In the genomic region with DNA sequence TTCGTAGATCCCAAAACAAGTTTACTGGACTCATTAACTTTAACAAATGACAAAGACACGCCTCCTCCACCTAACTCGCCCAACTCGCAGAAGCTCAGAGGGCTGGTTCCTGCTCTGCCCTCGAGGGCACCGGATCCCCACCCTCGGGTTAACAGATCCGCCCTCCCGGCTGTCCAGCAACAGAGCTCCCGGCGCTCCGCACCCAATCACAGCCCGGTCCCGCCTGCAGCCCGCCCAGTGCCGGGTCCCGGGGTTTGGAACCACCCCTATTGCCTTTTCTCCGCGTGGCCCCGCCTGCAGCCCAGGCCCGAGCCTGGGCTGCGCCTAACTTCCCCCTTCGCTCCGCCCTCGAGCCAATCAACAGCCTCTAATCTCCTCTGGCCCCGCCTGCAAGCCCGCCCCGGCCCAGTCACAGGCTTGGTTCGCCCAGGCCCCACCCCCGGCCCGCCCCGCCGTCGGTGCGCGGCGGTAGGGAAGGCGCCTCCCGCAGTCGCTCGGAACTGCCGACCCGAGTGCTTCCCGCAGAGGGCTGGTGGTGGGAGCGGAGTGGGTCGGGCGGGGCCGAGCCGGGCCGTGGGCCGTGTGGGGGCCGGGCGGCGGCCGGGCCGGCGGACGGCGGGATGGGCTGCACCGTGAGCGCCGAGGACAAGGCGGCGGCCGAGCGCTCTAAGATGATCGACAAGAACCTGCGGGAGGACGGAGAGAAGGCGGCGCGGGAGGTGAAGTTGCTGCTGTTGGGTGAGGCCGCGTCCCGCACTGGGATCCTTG, we compare ENCODE assay signal across 1 cellular context.
TF ChIP-seq lines count a peak whose summit lies in the region.

Gene GNAI2 (plus strand): TSS at position 489 of the 768 bp plus-strand sequence. CDS start 132 bp downstream, at position 621.

TF ChIP-seq in HepG2, 621 proteins besides CTCF, POLR2A, EP300 and RAD21 (continued from another document and continues in another):
- TF ChIP-seq CEBPZ (IDR thresholded peaks at IDR 0.05; ENCODE audit: low read length) (no peak), ZNF501 (CRISPR knock-in tag; IDR thresholded peaks at IDR 0.05) (no peak), CHCHD3 (CRISPR knock-in tag; IDR thresholded peaks at IDR 0.05) (no peak), KDM6A (CRISPR knock-in tag; IDR thresholded peaks at IDR 0.05; ENCODE audit: low read depth) (no peak), ZBTB14 (CRISPR knock-in tag; IDR thresholded peaks at IDR 0.05) (no peak), FOXO1 (CRISPR knock-in tag; IDR thresholded peaks at IDR 0.05) (no peak), ZNF646 (CRISPR knock-in tag; IDR thresholded peaks at IDR 0.05) (no peak), ZSCAN25 (CRISPR knock-in tag; IDR thresholded peaks at IDR 0.05) (peak; percentile 42; the same call in 1 of the 2 replicates), RFX5 (IDR thresholded peaks at IDR 0.05; ENCODE audit: low read depth, low read length) (peak; percentile 81), ZNF577 (CRISPR knock-in tag; IDR thresholded peaks at IDR 0.05; ENCODE audit: borderline replicate concordance, low read depth) (no peak), CSRNP2 (CRISPR knock-in tag; conservative IDR thresholded peaks at IDR 0.05; ENCODE audit: low read depth) (no peak), TEAD2 (CRISPR knock-in tag; IDR thresholded peaks at IDR 0.05) (no peak), JUN (CRISPR knock-in tag; IDR thresholded peaks at IDR 0.05) (no peak), FOXM1 (CRISPR knock-in tag; IDR thresholded peaks at IDR 0.05) (no peak), MED13 (CRISPR knock-in tag; IDR thresholded peaks at IDR 0.05) (no peak), ZFP36 (IDR thresholded peaks at IDR 0.05; ENCODE audit: borderline replicate concordance, low read depth, low read length, partially characterized antibody) (no peak), THAP8 (CRISPR knock-in tag; IDR thresholded peaks at IDR 0.05; ENCODE audit: borderline replicate concordance) (no peak), GABPA (IDR thresholded peaks at IDR 0.05; ENCODE audit: low read depth, low read length) (peak; percentile 28), GABPA (CRISPR knock-in tag; IDR thresholded peaks at IDR 0.05; ENCODE audit: low read depth) (peak; percentile 74), MATR3 (CRISPR knock-in tag; IDR thresholded peaks at IDR 0.05) (no peak), EED (CRISPR knock-in tag; IDR thresholded peaks at IDR 0.05) (no peak), MTERF4 (CRISPR knock-in tag; IDR thresholded peaks at IDR 0.05) (no peak)
- TF ChIP-seq, protein P1, sequence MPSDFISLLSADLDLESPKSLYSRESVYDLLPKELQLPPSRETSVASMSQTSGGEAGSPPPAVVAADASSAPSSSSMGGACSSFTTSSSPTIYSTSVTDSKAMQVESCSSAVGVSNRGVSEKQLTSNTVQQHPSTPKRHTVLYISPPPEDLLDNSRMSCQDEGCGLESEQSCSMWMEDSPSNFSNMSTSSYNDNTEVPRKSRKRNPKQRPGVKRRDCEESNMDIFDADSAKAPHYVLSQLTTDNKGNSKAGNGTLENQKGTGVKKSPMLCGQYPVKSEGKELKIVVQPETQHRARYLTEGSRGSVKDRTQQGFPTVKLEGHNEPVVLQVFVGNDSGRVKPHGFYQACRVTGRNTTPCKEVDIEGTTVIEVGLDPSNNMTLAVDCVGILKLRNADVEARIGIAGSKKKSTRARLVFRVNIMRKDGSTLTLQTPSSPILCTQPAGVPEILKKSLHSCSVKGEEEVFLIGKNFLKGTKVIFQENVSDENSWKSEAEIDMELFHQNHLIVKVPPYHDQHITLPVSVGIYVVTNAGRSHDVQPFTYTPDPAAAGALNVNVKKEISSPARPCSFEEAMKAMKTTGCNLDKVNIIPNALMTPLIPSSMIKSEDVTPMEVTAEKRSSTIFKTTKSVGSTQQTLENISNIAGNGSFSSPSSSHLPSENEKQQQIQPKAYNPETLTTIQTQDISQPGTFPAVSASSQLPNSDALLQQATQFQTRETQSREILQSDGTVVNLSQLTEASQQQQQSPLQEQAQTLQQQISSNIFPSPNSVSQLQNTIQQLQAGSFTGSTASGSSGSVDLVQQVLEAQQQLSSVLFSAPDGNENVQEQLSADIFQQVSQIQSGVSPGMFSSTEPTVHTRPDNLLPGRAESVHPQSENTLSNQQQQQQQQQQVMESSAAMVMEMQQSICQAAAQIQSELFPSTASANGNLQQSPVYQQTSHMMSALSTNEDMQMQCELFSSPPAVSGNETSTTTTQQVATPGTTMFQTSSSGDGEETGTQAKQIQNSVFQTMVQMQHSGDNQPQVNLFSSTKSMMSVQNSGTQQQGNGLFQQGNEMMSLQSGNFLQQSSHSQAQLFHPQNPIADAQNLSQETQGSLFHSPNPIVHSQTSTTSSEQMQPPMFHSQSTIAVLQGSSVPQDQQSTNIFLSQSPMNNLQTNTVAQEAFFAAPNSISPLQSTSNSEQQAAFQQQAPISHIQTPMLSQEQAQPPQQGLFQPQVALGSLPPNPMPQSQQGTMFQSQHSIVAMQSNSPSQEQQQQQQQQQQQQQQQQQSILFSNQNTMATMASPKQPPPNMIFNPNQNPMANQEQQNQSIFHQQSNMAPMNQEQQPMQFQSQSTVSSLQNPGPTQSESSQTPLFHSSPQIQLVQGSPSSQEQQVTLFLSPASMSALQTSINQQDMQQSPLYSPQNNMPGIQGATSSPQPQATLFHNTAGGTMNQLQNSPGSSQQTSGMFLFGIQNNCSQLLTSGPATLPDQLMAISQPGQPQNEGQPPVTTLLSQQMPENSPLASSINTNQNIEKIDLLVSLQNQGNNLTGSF (CRISPR knock-in tag; IDR thresholded peaks at IDR 0.05) = no peak
- TF ChIP-seq, protein P2, sequence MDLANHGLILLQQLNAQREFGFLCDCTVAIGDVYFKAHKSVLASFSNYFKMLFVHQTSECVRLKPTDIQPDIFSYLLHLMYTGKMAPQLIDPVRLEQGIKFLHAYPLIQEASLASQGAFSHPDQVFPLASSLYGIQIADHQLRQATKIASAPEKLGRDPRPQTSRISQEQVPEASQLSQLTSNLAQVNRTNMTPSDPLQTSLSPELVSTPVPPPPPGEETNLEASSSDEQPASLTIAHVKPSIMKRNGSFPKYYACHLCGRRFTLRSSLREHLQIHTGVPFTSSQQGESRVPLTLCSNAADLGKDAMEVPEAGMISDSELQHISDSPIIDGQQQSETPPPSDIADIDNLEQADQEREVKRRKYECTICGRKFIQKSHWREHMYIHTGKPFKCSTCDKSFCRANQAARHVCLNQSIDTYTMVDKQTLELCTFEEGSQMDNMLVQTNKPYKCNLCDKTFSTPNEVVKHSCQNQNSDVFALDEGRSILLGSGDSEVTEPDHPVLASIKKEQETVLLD (CRISPR knock-in tag; IDR thresholded peaks at IDR 0.05; ENCODE audit: low read depth) = no peak
- TF ChIP-seq, protein P3, sequence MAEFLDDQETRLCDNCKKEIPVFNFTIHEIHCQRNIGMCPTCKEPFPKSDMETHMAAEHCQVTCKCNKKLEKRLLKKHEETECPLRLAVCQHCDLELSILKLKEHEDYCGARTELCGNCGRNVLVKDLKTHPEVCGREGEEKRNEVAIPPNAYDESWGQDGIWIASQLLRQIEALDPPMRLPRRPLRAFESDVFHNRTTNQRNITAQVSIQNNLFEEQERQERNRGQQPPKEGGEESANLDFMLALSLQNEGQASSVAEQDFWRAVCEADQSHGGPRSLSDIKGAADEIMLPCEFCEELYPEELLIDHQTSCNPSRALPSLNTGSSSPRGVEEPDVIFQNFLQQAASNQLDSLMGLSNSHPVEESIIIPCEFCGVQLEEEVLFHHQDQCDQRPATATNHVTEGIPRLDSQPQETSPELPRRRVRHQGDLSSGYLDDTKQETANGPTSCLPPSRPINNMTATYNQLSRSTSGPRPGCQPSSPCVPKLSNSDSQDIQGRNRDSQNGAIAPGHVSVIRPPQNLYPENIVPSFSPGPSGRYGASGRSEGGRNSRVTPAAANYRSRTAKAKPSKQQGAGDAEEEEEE (CRISPR knock-in tag; IDR thresholded peaks at IDR 0.05; ENCODE audit: borderline replicate concordance) = no peak
